Comparison of ENCODE assay signal across 1 cellular context in the genomic region with DNA sequence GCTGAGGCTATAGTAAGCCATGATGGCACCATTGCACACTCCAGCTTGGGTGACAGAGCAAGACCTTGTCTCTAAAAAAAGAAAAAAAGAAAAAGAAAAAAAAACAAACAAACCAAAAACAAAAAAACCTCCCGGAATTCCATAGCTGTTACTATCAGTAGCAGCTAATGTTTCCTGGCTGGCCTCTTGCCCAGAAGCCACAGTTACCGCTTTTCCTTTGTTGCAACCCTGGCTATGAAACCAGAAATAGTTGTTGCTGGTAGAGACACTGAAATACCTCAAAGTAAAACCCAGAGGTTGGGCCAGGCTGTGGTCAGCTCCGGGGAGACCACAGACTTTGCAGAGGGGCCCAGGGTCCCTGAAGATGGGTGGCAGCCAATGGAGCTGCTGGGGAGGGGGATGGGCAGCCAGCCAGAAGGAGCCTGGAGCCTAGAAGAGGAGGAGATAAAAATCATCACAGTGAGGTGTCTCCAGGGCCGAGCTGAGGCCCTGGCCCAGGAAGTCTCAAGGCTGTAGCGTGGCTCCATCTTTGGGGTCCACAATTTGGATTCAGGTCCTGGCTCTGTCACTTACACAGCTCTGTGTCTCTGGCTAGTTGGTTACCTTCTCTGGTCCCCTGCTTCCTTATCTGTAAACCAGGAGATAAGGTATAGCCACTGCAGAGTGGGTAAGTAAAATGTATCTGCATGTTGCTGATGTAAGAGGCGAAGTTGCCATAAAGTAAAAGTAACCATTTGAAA.
TF ChIP-seq lines count a peak whose summit lies in the region.

No MANE protein-coding gene starts in this region.

TF ChIP-seq in K562, 482 proteins besides CTCF, POLR2A, EP300 and RAD21 (continued from another document and continues in another):
- TF ChIP-seq, protein P1, sequence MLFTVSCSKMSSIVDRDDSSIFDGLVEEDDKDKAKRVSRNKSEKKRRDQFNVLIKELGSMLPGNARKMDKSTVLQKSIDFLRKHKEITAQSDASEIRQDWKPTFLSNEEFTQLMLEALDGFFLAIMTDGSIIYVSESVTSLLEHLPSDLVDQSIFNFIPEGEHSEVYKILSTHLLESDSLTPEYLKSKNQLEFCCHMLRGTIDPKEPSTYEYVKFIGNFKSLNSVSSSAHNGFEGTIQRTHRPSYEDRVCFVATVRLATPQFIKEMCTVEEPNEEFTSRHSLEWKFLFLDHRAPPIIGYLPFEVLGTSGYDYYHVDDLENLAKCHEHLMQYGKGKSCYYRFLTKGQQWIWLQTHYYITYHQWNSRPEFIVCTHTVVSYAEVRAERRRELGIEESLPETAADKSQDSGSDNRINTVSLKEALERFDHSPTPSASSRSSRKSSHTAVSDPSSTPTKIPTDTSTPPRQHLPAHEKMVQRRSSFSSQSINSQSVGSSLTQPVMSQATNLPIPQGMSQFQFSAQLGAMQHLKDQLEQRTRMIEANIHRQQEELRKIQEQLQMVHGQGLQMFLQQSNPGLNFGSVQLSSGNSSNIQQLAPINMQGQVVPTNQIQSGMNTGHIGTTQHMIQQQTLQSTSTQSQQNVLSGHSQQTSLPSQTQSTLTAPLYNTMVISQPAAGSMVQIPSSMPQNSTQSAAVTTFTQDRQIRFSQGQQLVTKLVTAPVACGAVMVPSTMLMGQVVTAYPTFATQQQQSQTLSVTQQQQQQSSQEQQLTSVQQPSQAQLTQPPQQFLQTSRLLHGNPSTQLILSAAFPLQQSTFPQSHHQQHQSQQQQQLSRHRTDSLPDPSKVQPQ (CRISPR knock-in tag; IDR thresholded peaks at IDR 0.05; ENCODE audit: borderline replicate concordance): no peak
- TF ChIP-seq, protein P2, sequence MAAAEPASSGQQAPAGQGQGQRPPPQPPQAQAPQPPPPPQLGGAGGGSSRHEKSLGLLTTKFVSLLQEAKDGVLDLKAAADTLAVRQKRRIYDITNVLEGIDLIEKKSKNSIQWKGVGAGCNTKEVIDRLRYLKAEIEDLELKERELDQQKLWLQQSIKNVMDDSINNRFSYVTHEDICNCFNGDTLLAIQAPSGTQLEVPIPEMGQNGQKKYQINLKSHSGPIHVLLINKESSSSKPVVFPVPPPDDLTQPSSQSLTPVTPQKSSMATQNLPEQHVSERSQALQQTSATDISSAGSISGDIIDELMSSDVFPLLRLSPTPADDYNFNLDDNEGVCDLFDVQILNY (CRISPR knock-in tag; IDR thresholded peaks at IDR 0.05): no peak
- TF ChIP-seq IRF2 (CRISPR knock-in tag; IDR thresholded peaks at IDR 0.05) (no peak), GTF2E2 (tag; IDR thresholded peaks at IDR 0.05) (no peak; the same call in 1 of the 2 replicates), ZNF830 (CRISPR knock-in tag; IDR thresholded peaks at IDR 0.05) (no peak), ZZZ3 (IDR thresholded peaks at IDR 0.05) (no peak), PML (IDR thresholded peaks at IDR 0.05; ENCODE audit: low read length) (peak; percentile 42; the same call in 1 of the 2 replicates), ZNF133 (CRISPR knock-in tag; IDR thresholded peaks at IDR 0.05) (no peak), RFX5 (IDR thresholded peaks at IDR 0.05; ENCODE audit: low read depth, low read length) (no peak), ZNF75A (CRISPR knock-in tag; IDR thresholded peaks at IDR 0.05) (no peak), TSC22D4 (tag; IDR thresholded peaks at IDR 0.05) (no peak), ZNF197 (CRISPR knock-in tag; IDR thresholded peaks at IDR 0.05; ENCODE audit: low read depth) (no peak), BRF1 (IDR thresholded peaks at IDR 0.05; ENCODE audit: borderline replicate concordance, extremely low read depth, insufficient read length) (no peak), ATF1 (CRISPR knock-in tag; IDR thresholded peaks at IDR 0.05) (no peak), ATF1 (tag; IDR thresholded peaks at IDR 0.05) (peak; percentile 65), DDX20 (tag; IDR thresholded peaks at IDR 0.05; ENCODE audit: low read depth) (no peak), GABPA (tag; conservative IDR thresholded peaks at IDR 0.05; ENCODE audit: low read depth) (peak; percentile 32; the same call in 1 of the 2 replicates), ZNF347 (CRISPR knock-in tag; IDR thresholded peaks at IDR 0.05; ENCODE audit: low read depth) (no peak), ZNF764 (CRISPR knock-in tag; IDR thresholded peaks at IDR 0.05; ENCODE audit: low read depth) (no peak), POLR2AphosphoS2 (IDR thresholded peaks at IDR 0.05; ENCODE audit: low read length) (no peak), SOX6 (IDR thresholded peaks at IDR 0.05) (peak; percentile 88), HDAC2 (IDR thresholded peaks at IDR 0.05) (peak; percentile 72), KLF10 (CRISPR knock-in tag; IDR thresholded peaks at IDR 0.05) (no peak), KDM2B (CRISPR knock-in tag; IDR thresholded peaks at IDR 0.05) (no peak), SNIP1 (IDR thresholded peaks at IDR 0.05; ENCODE audit: low read depth) (no peak), NR1H2 (CRISPR knock-in tag; IDR thresholded peaks at IDR 0.05) (no peak), ZNF79 (CRISPR knock-in tag; IDR thresholded peaks at IDR 0.05; ENCODE audit: low read depth) (no peak), ZBTB17 (CRISPR knock-in tag; IDR thresholded peaks at IDR 0.05) (no peak), ZNF766 (CRISPR knock-in tag; conservative IDR thresholded peaks at IDR 0.05) (peak; percentile 62), ZEB2 (IDR thresholded peaks at IDR 0.05) (no peak; the same call in 1 of the 2 replicates), TFAM (CRISPR knock-in tag; conservative IDR thresholded peaks at IDR 0.05) (no peak), FOXK1 (CRISPR knock-in tag; IDR thresholded peaks at IDR 0.05; ENCODE audit: borderline replicate concordance) (no peak), XRCC3 (IDR thresholded peaks at IDR 0.05) (no peak), ZNF3 (CRISPR knock-in tag; IDR thresholded peaks at IDR 0.05) (no peak), RBFOX2 (IDR thresholded peaks at IDR 0.05; ENCODE audit: low read depth, low read length) (peak; percentile 61), NCOA2 (IDR thresholded peaks at IDR 0.05; ENCODE audit: partially characterized antibody in 2 of 2) (no peak), HNRNPH1 (optimal IDR thresholded peaks at IDR 0.05; ENCODE audit: low read depth, low read length) (no peak), ZNF436 (CRISPR knock-in tag; IDR thresholded peaks at IDR 0.05) (no peak), HDAC1 (IDR thresholded peaks at IDR 0.05) (peak in 1 of 2 experiments; percentile 35; a peak in 1 of 4 replicates), ZNF551 (CRISPR knock-in tag; IDR thresholded peaks at IDR 0.05) (no peak), TEAD2 (tag; IDR thresholded peaks at IDR 0.05) (0 out of 2 replicates have a peak, but pooled peaks have one; percentile 20), PTTG1 (tag; IDR thresholded peaks at IDR 0.05; ENCODE audit: low read depth) (no peak), ETV1 (tag; conservative IDR thresholded peaks at IDR 0.05; ENCODE audit: low read depth) (peak; percentile 39; the same call in 1 of the 2 replicates), GABPB1 (CRISPR knock-in tag; IDR thresholded peaks at IDR 0.05) (0 out of 2 replicates have a peak, but pooled peaks have one; percentile 28), CXXC5 (CRISPR knock-in tag; IDR thresholded peaks at IDR 0.05) (peak; percentile 39), THRAP3 (IDR thresholded peaks at IDR 0.05; ENCODE audit: borderline replicate concordance) (no peak), ELF2 (CRISPR knock-in tag; IDR thresholded peaks at IDR 0.05) (no peak), BMI1 (IDR thresholded peaks at IDR 0.05; ENCODE audit: low read length) (no peak), SMAD4 (CRISPR knock-in tag; conservative IDR thresholded peaks at IDR 0.05) (peak; percentile 68), MYNN (IDR thresholded peaks at IDR 0.05) (no peak), MYNN (CRISPR knock-in tag; IDR thresholded peaks at IDR 0.05) (no peak), HNRNPL (IDR thresholded peaks at IDR 0.05; ENCODE audit: low read depth, low read length) (no peak)
- TF ChIP-seq, protein P3, sequence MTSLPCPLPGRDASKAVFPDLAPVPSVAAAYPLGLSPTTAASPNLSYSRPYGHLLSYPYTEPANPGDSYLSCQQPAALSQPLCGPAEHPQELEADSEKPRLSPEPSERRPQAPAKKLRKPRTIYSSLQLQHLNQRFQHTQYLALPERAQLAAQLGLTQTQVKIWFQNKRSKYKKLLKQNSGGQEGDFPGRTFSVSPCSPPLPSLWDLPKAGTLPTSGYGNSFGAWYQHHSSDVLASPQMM (CRISPR knock-in tag; IDR thresholded peaks at IDR 0.05): no peak
- TF ChIP-seq, protein P4, sequence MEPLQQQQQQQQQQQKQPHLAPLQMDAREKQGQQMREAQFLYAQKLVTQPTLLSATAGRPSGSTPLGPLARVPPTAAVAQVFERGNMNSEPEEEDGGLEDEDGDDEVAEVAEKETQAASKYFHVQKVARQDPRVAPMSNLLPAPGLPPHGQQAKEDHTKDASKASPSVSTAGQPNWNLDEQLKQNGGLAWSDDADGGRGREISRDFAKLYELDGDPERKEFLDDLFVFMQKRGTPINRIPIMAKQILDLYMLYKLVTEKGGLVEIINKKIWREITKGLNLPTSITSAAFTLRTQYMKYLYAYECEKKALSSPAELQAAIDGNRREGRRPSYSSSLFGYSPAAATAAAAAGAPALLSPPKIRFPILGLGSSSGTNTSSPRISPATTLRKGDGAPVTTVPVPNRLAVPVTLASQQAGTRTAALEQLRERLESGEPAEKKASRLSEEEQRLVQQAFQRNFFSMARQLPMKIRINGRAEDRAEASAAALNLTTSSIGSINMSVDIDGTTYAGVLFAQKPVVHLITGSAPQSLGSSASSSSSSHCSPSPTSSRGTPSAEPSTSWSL (CRISPR knock-in tag; IDR thresholded peaks at IDR 0.05; ENCODE audit: borderline replicate concordance): no peak
- TF ChIP-seq, protein P5, sequence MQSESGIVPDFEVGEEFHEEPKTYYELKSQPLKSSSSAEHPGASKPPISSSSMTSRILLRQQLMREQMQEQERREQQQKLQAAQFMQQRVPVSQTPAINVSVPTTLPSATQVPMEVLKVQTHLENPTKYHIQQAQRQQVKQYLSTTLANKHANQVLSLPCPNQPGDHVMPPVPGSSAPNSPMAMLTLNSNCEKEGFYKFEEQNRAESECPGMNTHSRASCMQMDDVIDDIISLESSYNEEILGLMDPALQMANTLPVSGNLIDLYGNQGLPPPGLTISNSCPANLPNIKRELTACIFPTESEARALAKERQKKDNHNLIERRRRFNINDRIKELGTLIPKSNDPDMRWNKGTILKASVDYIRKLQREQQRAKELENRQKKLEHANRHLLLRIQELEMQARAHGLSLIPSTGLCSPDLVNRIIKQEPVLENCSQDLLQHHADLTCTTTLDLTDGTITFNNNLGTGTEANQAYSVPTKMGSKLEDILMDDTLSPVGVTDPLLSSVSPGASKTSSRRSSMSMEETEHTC (IDR thresholded peaks at IDR 0.05): no peak
- TF ChIP-seq, protein P6, sequence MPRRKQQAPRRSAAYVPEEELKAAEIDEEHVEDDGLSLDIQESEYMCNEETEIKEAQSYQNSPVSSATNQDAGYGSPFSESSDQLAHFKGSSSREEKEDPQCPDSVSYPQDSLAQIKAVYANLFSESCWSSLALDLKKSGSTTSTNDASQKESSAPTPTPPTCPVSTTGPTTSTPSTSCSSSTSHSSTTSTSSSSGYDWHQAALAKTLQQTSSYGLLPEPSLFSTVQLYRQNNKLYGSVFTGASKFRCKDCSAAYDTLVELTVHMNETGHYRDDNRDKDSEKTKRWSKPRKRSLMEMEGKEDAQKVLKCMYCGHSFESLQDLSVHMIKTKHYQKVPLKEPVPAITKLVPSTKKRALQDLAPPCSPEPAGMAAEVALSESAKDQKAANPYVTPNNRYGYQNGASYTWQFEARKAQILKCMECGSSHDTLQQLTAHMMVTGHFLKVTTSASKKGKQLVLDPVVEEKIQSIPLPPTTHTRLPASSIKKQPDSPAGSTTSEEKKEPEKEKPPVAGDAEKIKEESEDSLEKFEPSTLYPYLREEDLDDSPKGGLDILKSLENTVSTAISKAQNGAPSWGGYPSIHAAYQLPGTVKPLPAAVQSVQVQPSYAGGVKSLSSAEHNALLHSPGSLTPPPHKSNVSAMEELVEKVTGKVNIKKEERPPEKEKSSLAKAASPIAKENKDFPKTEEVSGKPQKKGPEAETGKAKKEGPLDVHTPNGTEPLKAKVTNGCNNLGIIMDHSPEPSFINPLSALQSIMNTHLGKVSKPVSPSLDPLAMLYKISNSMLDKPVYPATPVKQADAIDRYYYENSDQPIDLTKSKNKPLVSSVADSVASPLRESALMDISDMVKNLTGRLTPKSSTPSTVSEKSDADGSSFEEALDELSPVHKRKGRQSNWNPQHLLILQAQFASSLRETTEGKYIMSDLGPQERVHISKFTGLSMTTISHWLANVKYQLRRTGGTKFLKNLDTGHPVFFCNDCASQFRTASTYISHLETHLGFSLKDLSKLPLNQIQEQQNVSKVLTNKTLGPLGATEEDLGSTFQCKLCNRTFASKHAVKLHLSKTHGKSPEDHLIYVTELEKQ (CRISPR knock-in tag; IDR thresholded peaks at IDR 0.05): no peak
- TF ChIP-seq, protein P7, sequence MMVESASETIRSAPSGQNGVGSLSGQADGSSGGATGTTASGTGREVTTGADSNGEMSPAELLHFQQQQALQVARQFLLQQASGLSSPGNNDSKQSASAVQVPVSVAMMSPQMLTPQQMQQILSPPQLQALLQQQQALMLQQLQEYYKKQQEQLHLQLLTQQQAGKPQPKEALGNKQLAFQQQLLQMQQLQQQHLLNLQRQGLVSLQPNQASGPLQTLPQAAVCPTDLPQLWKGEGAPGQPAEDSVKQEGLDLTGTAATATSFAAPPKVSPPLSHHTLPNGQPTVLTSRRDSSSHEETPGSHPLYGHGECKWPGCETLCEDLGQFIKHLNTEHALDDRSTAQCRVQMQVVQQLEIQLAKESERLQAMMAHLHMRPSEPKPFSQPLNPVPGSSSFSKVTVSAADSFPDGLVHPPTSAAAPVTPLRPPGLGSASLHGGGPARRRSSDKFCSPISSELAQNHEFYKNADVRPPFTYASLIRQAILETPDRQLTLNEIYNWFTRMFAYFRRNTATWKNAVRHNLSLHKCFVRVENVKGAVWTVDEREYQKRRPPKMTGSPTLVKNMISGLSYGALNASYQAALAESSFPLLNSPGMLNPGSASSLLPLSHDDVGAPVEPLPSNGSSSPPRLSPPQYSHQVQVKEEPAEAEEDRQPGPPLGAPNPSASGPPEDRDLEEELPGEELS (CRISPR knock-in tag; IDR thresholded peaks at IDR 0.05; ENCODE audit: borderline replicate concordance): no peak
- TF ChIP-seq, protein P8, sequence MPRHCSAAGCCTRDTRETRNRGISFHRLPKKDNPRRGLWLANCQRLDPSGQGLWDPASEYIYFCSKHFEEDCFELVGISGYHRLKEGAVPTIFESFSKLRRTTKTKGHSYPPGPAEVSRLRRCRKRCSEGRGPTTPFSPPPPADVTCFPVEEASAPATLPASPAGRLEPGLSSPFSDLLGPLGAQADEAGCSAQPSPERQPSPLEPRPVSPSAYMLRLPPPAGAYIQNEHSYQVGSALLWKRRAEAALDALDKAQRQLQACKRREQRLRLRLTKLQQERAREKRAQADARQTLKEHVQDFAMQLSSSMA (CRISPR knock-in tag; IDR thresholded peaks at IDR 0.05): no peak
